9 cellular contexts compared by ENCODE assay signal in the genomic region with DNA sequence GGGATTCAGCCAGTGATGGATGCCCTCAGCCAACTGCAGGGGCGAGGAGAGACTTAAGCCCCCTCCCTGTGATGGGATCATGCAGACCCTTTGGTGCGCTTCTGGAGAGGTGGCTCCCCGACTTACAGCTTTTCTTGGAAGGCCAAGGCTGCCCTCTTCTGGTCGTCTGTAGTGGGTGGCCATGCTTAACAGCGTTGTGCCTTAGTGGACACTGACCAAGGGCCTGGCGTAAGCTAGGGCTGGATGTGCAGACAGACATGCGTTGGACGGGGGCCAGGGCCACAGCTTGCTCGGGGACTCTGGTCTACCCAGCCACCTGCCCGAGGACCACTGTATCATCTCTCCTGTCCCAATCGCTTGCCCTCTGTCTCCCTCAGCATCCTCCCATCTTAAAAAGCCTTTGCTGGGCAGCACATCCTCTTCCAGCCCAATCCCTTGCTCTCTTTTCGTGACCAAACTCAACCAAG. TPM values are rescaled to one million over a fixed set of nuclear protein-coding genes. Genes with fewer than 3 reads are reported as not detected.
DNase-seq lines count a peak whose midpoint lies in the region; ATAC-seq, FAIRE-seq and TF ChIP-seq lines count a peak whose summit lies in the region.
"Had no signal": no experiment of that assay in that cellular context is flagged by ENCODE, and none has a peak within 500 bp of the region (broad histone marks: within the 10 kb centered on the region; RNA-seq: fewer than 3 reads in every experiment).

No MANE protein-coding gene starts in this region.

- H3K27me3 Mint-ChIP-seq in naive thymus-derived CD8-positive, alpha-beta T cell, result peaks cover 0 to 3% (median 0%) of the 10 kb centered on the region in 5 donors

- no peak overlapping the region for H3K4me3 ChIP-seq in AG04450 (ENCODE audit: low read depth, low read length)

- POLR2A ChIA-PET in AG04450 (lab: Yijun Ruan, JAX), result interaction anchor here (0.5 to 1.1 kb wide), 5 partner anchors 41 to 343 kb away, joined by 3 to 7 read pairs (median 3); a partner anchor contains a TSS
- POLR2A ChIA-PET in naive thymus-derived CD8-positive, alpha-beta T cell (lab: Charles Lee), result interaction anchor here (1.0 to 1.4 kb wide), 2 partner anchors 31 to 41 kb away, joined by 4 read pairs; no protein-coding TSS in a partner anchor

- no peaks in the 10 kb centered on the region for H3K9me3 Mint-ChIP-seq in naive thymus-derived CD8-positive, alpha-beta T cell

- no peak for ATAC-seq in naive thymus-derived CD8-positive, alpha-beta T cell
- ATAC-seq in HG02852 (IDR thresholded peaks at IDR 0.05; ENCODE audit: unreplicated experiment), result no peak

- no peaks in the 10 kb centered on the region for H3K27me3 ChIP-seq in AG04450 (ENCODE audit: control insufficient read depth, insufficient read depth, low read length)

- H3K27ac Mint-ChIP-seq in naive thymus-derived CD8-positive, alpha-beta T cell, result peak overlapping the region in 6 of 10 donors; percentile 24 to 82 (median 62)

- CTCF ChIA-PET in AG04450 (lab: Charles Lee), result interaction anchor here (0.5 to 7.8 kb wide), 36 partner anchors 9 to 682 kb away, joined by 3 to 67 read pairs (median 4); a partner anchor contains a TSS

- no peak overlapping the region for H3K27ac ChIP-seq in AG04450 (ENCODE audit: low read depth, low read length)

- no peaks in the 10 kb centered on the region for H3K9me3 ChIP-seq in AG04450 (ENCODE audit: control insufficient read depth, insufficient read depth, low read length)

- H3K4me3 Mint-ChIP-seq in naive thymus-derived CD8-positive, alpha-beta T cell, result no peak overlapping the region

- peak; percentile 33 for FAIRE-seq in GM18507 (lab: Jason Lieb, UNC)
- FAIRE-seq: colon had no signal

- peaks cover 0 to 9% (median 4%) of the 10 kb centered on the region in 3 donors for H3K36me3 Mint-ChIP-seq in naive thymus-derived CD8-positive, alpha-beta T cell

- DNase-seq in AG04450 (ENCODE audit: low read depth, low spot score) (peak; percentile 53), GM18507 (ENCODE audit: extremely low spot score, insufficient read length, low read depth) (no peak), NCI-H526 treated with DMSO at 0.1 percent for 48 hours (lab: John Stamatoyannopoulos, UW) (peak; percentile 25), fibroblast of peridontal ligament (ENCODE audit: extremely low read depth) (peak; percentile 84), ureter (ENCODE audit: low spot score) (peak; percentile 76)
- DNase-seq in activated CD8-positive, alpha-beta memory T cell treated with anti-CD3 and anti-CD28 coated beads, Interleukin-2, amount 50 U/mL, for 48 hours, result peak; percentile 68
- peak in 4 of 10 donors; percentile 18 to 68 (median 29) for DNase-seq in naive thymus-derived CD8-positive, alpha-beta T cell

- H3K4me1 Mint-ChIP-seq in naive thymus-derived CD8-positive, alpha-beta T cell, result peaks cover 36 to 75% (median 46%) of the 10 kb centered on the region in 4 donors

- TF ChIP-seq CTCF in AG04450 (IDR thresholded peaks at IDR 0.05; ENCODE audit: low read depth, low read length), result peak; percentile 80

RNA-seq across cellular contexts. Expression of a gene that starts 5.5 kb away (rescaled TPM):
- 7.0 and 7.8 TPM in 2 replicates for polyA plus RNA-seq in AG04450 (2011; rRNA removed)
- 13.7 and 14.7 TPM in 2 replicates for polyA minus RNA-seq in AG04450 (2011; rRNA and poly(A)+ RNA removed)
- 10 to 100 TPM; 10.6 to 11.3 TPM for total RNA-seq in naive thymus-derived CD8-positive, alpha-beta T cell
- 10 to 100 TPM in 1 of 3 donors, 1 to 10 TPM in 2; 5.9 to 11.1 (median 7.8) TPM for polyA plus RNA-seq in naive thymus-derived CD8-positive, alpha-beta T cell
- 4.6 TPM for total RNA-seq in ureter

RNA-seq across cellular contexts. Expression of a gene that starts 49.7 kb away (rescaled TPM):
- polyA plus RNA-seq in AG04450 (2011; rRNA removed), result 129 TPM in 2 replicates
- 59.6 and 66.6 TPM in 2 replicates for polyA minus RNA-seq in AG04450 (2011; rRNA and poly(A)+ RNA removed)
- 10 to 100 TPM; 89.2 to 94.6 TPM for total RNA-seq in naive thymus-derived CD8-positive, alpha-beta T cell
- polyA plus RNA-seq in naive thymus-derived CD8-positive, alpha-beta T cell, result 100 to 1,000 TPM; 119 to 128 (median 126) TPM
- 203 TPM for total RNA-seq in ureter
